8 cellular contexts compared by ENCODE assay signal in the genomic region with DNA sequence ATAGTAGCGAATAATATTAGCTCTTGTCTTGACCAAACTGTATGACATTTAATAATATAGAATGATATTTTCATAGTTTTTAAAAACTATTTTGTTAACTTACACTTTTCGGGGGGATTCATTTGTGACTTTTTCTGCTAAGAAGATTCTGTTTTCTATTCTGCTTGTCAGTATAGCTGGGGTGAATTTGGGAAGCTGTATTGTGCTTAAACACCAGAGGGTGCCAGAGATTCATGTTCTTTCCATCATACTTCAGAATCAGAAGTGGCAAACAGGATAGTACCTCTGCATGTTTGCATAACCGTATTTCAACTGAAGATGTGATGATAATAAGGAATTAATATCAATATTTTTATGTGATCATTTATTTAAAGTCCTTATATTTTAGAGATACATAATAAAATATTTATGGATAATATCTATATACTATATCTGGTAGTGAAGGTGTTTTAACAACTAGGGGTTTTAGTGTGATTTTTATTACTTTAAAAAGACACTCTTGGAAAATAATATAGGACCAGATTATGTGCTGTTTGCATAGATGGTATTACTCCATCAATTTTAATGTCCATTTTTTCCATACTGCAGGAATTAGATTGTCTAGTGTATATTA.
DNase-seq lines count a peak whose midpoint lies in the region; ATAC-seq and TF ChIP-seq lines count a peak whose summit lies in the region.

No MANE protein-coding gene starts in this region.

- H3K4me3 ChIP-seq in thoracic aorta = no peak overlapping the region

- H3K27ac ChIP-seq in 22Rv1 (no peak overlapping the region), thoracic aorta (no peak overlapping the region)

- DNase-seq in GF-D8 (lab: John Stamatoyannopoulos, UW) (peak; percentile 16), NCI-H2107 treated with DMSO at 0.1 percent for 48 hours (lab: John Stamatoyannopoulos, UW; ENCODE audit: unreplicated experiment) (peak; percentile 1), amniotic stem cell (lab: John Stamatoyannopoulos, UW) (peak; percentile 32), iPS DF 4.7 (ENCODE audit: extremely low read depth, low spot score) (peak; percentile 7), thoracic aorta (ENCODE audit: low spot score) (no peak), cortex of kidney (lab: John Stamatoyannopoulos, UW) (no peak)

- TF ChIP-seq CTCF in 22Rv1 (IDR thresholded peaks at IDR 0.05) = peak; percentile 86
- TF ChIP-seq CTCF in thoracic aorta (IDR thresholded peaks at IDR 0.05) = peak; percentile 30

- ATAC-seq in HG02981 (IDR thresholded peaks at IDR 0.05; ENCODE audit: unreplicated experiment) (peak; percentile 91), thoracic aorta (ENCODE audit: insufficient number of reproducible peaks, low FRiP score, low read depth) (no peak)

- peaks cover 0 to 6% of the 10 kb centered on the region in 2 donors for H3K4me1 ChIP-seq in thoracic aorta (ENCODE audit: control insufficient read depth in 1 of 2, low read depth in 2 of 2)

- H3K9me3 ChIP-seq in thoracic aorta = no peaks in the 10 kb centered on the region

- H3K27me3 ChIP-seq in thoracic aorta (replicated peaks; ENCODE audit: insufficient read depth) = no peaks in the 10 kb centered on the region

- no peaks in the 10 kb centered on the region for H3K36me3 ChIP-seq in thoracic aorta

Comparison
In these comparisons a context has a peak if more than half of its experiments do, and no peak if none do; other contexts are left out.
1. DNase-seq: peak in GF-D8 (single experiment), NCI-H2107 treated with DMSO at 0.1 percent for 48 hours (single experiment), amniotic stem cell (single experiment) and iPS DF 4.7 (single experiment); none in thoracic aorta (single experiment) and cortex of kidney (single experiment).